In the genomic region with DNA sequence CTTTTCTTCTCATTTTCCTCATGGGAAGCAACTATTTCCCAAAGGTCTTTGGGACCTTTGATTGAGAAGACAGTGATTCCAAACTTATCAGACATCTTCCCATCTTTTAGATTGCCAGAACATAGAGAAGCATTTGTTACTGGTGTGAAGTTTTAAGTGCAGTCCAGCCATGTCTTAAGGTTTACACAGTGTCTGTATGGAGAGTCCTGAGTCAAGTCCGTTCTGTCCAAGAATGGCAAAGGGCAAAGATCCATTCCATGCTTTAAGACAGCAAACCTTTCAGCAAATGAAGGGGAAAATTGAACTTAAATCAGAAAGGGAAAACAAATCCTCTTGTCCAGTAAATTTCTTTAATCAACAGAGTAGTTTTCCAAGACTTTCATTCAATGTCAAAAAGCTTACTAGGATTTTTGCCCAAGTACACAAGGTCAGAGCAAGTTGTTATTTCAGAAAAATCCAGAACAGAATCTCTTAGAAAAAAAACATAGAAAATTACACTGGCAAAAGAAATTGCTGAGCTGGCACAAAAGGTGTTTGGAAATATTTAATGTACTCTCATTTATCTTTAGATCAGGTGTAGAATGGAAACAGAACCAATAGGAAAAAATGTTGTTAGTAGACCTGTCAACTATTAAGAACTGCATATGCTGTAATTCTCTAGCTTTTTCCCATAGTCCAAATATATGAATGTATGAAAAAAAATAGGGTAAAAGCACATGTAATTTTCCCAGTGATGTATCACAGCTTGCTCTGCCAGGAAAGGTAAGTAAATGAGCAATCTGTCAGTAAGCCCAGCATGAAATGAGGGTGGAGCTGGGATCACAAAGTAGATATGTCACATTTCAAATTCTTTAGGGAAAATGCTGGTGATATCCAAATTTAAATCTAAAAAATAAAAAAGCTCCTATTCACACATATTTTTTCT, we compare ENCODE assay signal across 1 cellular context.
A peak's percentile ranks its signal among the peaks of the same experiment; 100 is the strongest.
TF ChIP-seq lines count a peak whose summit lies in the region.

No MANE protein-coding gene starts in this region.

TF ChIP-seq in K562, 482 proteins besides CTCF, POLR2A, EP300 and RAD21 (continued from another document):
- TF ChIP-seq CEBPZ (IDR thresholded peaks at IDR 0.05; ENCODE audit: borderline replicate concordance, low read depth, low read length) (no peak), TCFL5 (CRISPR knock-in tag; conservative IDR thresholded peaks at IDR 0.05) (no peak), PHB (CRISPR knock-in tag; IDR thresholded peaks at IDR 0.05) (no peak), ZNF12 (CRISPR knock-in tag; IDR thresholded peaks at IDR 0.05) (no peak), ZFP36 (IDR thresholded peaks at IDR 0.05; ENCODE audit: low read depth, low read length, partially characterized antibody) (no peak), TCF3 (CRISPR knock-in tag; IDR thresholded peaks at IDR 0.05) (no peak), MAFG (tag; conservative IDR thresholded peaks at IDR 0.05) (peak; percentile 64), DDX20 (tag; IDR thresholded peaks at IDR 0.05; ENCODE audit: low read depth) (no peak), BRF1 (IDR thresholded peaks at IDR 0.05; ENCODE audit: borderline replicate concordance, extremely low read depth, insufficient read length) (no peak), HCFC1 (IDR thresholded peaks at IDR 0.05; ENCODE audit: low read depth, low read length) (no peak)
- TF ChIP-seq, protein P1, sequence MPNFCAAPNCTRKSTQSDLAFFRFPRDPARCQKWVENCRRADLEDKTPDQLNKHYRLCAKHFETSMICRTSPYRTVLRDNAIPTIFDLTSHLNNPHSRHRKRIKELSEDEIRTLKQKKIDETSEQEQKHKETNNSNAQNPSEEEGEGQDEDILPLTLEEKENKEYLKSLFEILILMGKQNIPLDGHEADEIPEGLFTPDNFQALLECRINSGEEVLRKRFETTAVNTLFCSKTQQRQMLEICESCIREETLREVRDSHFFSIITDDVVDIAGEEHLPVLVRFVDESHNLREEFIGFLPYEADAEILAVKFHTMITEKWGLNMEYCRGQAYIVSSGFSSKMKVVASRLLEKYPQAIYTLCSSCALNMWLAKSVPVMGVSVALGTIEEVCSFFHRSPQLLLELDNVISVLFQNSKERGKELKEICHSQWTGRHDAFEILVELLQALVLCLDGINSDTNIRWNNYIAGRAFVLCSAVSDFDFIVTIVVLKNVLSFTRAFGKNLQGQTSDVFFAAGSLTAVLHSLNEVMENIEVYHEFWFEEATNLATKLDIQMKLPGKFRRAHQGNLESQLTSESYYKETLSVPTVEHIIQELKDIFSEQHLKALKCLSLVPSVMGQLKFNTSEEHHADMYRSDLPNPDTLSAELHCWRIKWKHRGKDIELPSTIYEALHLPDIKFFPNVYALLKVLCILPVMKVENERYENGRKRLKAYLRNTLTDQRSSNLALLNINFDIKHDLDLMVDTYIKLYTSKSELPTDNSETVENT (CRISPR knock-in tag; IDR thresholded peaks at IDR 0.05) = no peak
